15 cellular contexts compared by ENCODE assay signal in genomic region chr17:65799454-65799853, GRCh38.
DNase-seq lines count a peak whose midpoint lies in the region; ATAC-seq and TF ChIP-seq lines count a peak whose summit lies in the region.
"Had no signal": no experiment of that assay in that cellular context is flagged by ENCODE, and none has a peak within 500 bp of the region (broad histone marks: within the 10 kb centered on the region; RNA-seq: fewer than 3 reads in every experiment).

No MANE protein-coding gene starts in this region.

- H3K4me2 ChIP-seq in IMR-90 (ENCODE audit: low read depth, low read length) = no peak overlapping the region
- H3K4me2 ChIP-seq: GM23338 had no signal

- CTCF ChIA-PET in activated naive CD4-positive, alpha-beta T cell treated with anti-CD3 and anti-CD28 coated beads for 36 hours (lab: Charles Lee) = interaction anchor here (2.0 kb wide), 1 partner anchor 243 kb away, joined by 8 read pairs; no protein-coding TSS in a partner anchor
- CTCF ChIA-PET in IMR-90 (lab: Yijun Ruan, JAX) = interaction anchor here (0.7 kb wide), 1 partner anchor 763 kb away, joined by 3 read pairs; no protein-coding TSS in a partner anchor
- CTCF ChIA-PET in activated CD4-positive, alpha-beta memory T cell treated with anti-CD3 and anti-CD28 coated beads for 36 hours (lab: Charles Lee) = interaction anchor here (0.9 kb wide), 1 partner anchor 367 kb away, joined by 4 read pairs; no protein-coding TSS in a partner anchor

- H3K4me3 ChIP-seq in IMR-90 (ENCODE audit: insufficient read depth, low read depth, low read length) (no peak overlapping the region), upper lobe of right lung (no peak overlapping the region)
- H3K4me3 ChIP-seq: GM23338 had no signal

- no peak overlapping the region for H4K8ac ChIP-seq in IMR-90 (ENCODE audit: low read depth in 2 of 2, low read length in 2 of 2)

- ATAC-seq in IMR-90 (ENCODE audit: low read depth) (no peak), upper lobe of right lung (no peak)
- ATAC-seq in stimulated activated effector memory CD8-positive, alpha-beta T cell treated with anti-CD3 and anti-CD28 coated beads, Interleukin-12 subunit alpha, Interleukin-12 subunit beta, amount 100 ng/mL, for 72 hours = peak; percentile 86
- ATAC-seq in effector memory CD8-positive, alpha-beta T cell (replicated peaks) = no peak
- ATAC-seq: GM23338 had no signal

- H3K23ac ChIP-seq in IMR-90 (ENCODE audit: low read depth, low read length) = no peak overlapping the region

- no peak overlapping the region for H3K14ac ChIP-seq in IMR-90 (replicated peaks; ENCODE audit: low read depth, low read length)

- H3K4me3 Mint-ChIP-seq in activated naive CD4-positive, alpha-beta T cell treated with anti-CD3 and anti-CD28 coated beads for 36 hours = no peak overlapping the region
- no peak overlapping the region for H3K4me3 Mint-ChIP-seq in activated CD4-positive, alpha-beta memory T cell treated with anti-CD3 and anti-CD28 coated beads for 36 hours
- H3K4me3 Mint-ChIP-seq in stimulated activated effector memory CD8-positive, alpha-beta T cell treated with anti-CD3 and anti-CD28 coated beads, Interleukin-12 subunit alpha, Interleukin-12 subunit beta, amount 100 ng/mL, for 72 hours = no peak overlapping the region
- H3K4me3 Mint-ChIP-seq in effector memory CD8-positive, alpha-beta T cell = no peak overlapping the region
- H3K4me3 Mint-ChIP-seq: B cell; CD4-positive, alpha-beta T cell; GM23338; IgD-negative memory B cell had no signal

- H3K9me1 ChIP-seq in IMR-90 (ENCODE audit: insufficient read depth, low read length) = peaks cover 3% of the 10 kb centered on the region; the same call in 1 of the 2 replicates

- H3K27ac ChIP-seq in IMR-90 (ENCODE audit: insufficient read depth, low read length) = no peak overlapping the region
- no peak overlapping the region for H3K27ac ChIP-seq in upper lobe of right lung

- no TSS peak for BruUV-seq in IMR-90 (replicated peaks; lab: Mats Ljungman, UMichigan)

- H2BK120ac ChIP-seq in IMR-90 (ENCODE audit: low read depth, low read length) = no peak overlapping the region

- H2AK9ac ChIP-seq in IMR-90 (replicated peaks; ENCODE audit: low read depth, low read length, poor library complexity) = peak overlapping the region; percentile 1

- no peak overlapping the region for H3K18ac ChIP-seq in IMR-90 (ENCODE audit: low read depth, low read length)

- WGBS in IMR-90 (ENCODE audit: extremely low coverage in 2 of 2, insufficient read length in 1 of 2), 2 experiments = no CpG with 5 or more reads among the region's 1 CpG

- no peaks in the 10 kb centered on the region for H4K20me1 ChIP-seq in IMR-90 (ENCODE audit: insufficient read depth, low read length)

- H2AK5ac ChIP-seq in IMR-90 (ENCODE audit: low read depth, low read length) = no peak overlapping the region

- no peak for TF ChIP-seq POLR2A in IMR-90 (IDR thresholded peaks at IDR 0.05; ENCODE audit: low read depth, low read length)

- TF ChIP-seq CTCF in IMR-90 (conservative IDR thresholded peaks at IDR 0.05; ENCODE audit: low read depth, low read length) = no peak
- no peak for TF ChIP-seq CTCF in upper lobe of right lung (IDR thresholded peaks at IDR 0.05)

- no peak overlapping the region for H2BK5ac ChIP-seq in IMR-90 (ENCODE audit: low read depth, low read length, poor library complexity, severe bottlenecking)

- in situ Hi-C loops in IMR-90 (cut with MboI; ENCODE audit: low sequenced_read_pairs) = no loop called here

- dilution Hi-C loops in IMR-90 (cut with HindIII; ENCODE audit: low sequenced_read_pairs, unreplicated experiment) = no loop called here

- H3K9me3 Mint-ChIP-seq in activated naive CD4-positive, alpha-beta T cell treated with anti-CD3 and anti-CD28 coated beads for 36 hours = peaks cover 20% of the 10 kb centered on the region
- H3K9me3 Mint-ChIP-seq in activated CD4-positive, alpha-beta memory T cell treated with anti-CD3 and anti-CD28 coated beads for 36 hours = peaks cover 22% of the 10 kb centered on the region
- peaks cover 11% of the 10 kb centered on the region for H3K9me3 Mint-ChIP-seq in stimulated activated effector memory CD8-positive, alpha-beta T cell treated with anti-CD3 and anti-CD28 coated beads, Interleukin-12 subunit alpha, Interleukin-12 subunit beta, amount 100 ng/mL, for 72 hours
- H3K9me3 Mint-ChIP-seq in effector memory CD8-positive, alpha-beta T cell = peaks cover 4 to 10% of the 10 kb centered on the region in 2 donors

- peaks cover 26% of the 10 kb centered on the region for H3K4me1 Mint-ChIP-seq in activated naive CD4-positive, alpha-beta T cell treated with anti-CD3 and anti-CD28 coated beads for 36 hours (ENCODE audit: low read depth)
- H3K4me1 Mint-ChIP-seq in activated CD4-positive, alpha-beta memory T cell treated with anti-CD3 and anti-CD28 coated beads for 36 hours (ENCODE audit: low read depth) = peaks cover 26% of the 10 kb centered on the region
- peaks cover 6% of the 10 kb centered on the region for H3K4me1 Mint-ChIP-seq in stimulated activated effector memory CD8-positive, alpha-beta T cell treated with anti-CD3 and anti-CD28 coated beads, Interleukin-12 subunit alpha, Interleukin-12 subunit beta, amount 100 ng/mL, for 72 hours
- peaks cover 0 to 2% of the 10 kb centered on the region in 2 donors for H3K4me1 Mint-ChIP-seq in effector memory CD8-positive, alpha-beta T cell (ENCODE audit: low read depth in 2 of 2)
- H3K4me1 Mint-ChIP-seq: B cell, GM23338, IgD-negative memory B cell had no signal

- H3K27ac Mint-ChIP-seq in activated naive CD4-positive, alpha-beta T cell treated with anti-CD3 and anti-CD28 coated beads for 36 hours = peak overlapping the region; percentile 66
- H3K27ac Mint-ChIP-seq in activated CD4-positive, alpha-beta memory T cell treated with anti-CD3 and anti-CD28 coated beads for 36 hours = peak overlapping the region; percentile 82
- H3K27ac Mint-ChIP-seq in stimulated activated effector memory CD8-positive, alpha-beta T cell treated with anti-CD3 and anti-CD28 coated beads, Interleukin-12 subunit alpha, Interleukin-12 subunit beta, amount 100 ng/mL, for 72 hours = no peak overlapping the region
- no peak overlapping the region for H3K27ac Mint-ChIP-seq in effector memory CD8-positive, alpha-beta T cell
- H3K27ac Mint-ChIP-seq: B cell; CD4-positive, alpha-beta T cell; GM23338; IgD-negative memory B cell had no signal

- no peak overlapping the region for H4K91ac ChIP-seq in IMR-90 (ENCODE audit: insufficient read depth, low read depth, low read length)

- H3K4me1 ChIP-seq in IMR-90 (ENCODE audit: control insufficient read depth, insufficient read depth, low read length) (no peaks in the 10 kb centered on the region), upper lobe of right lung (no peaks in the 10 kb centered on the region)

- no peak overlapping the region for H2BK15ac ChIP-seq in IMR-90 (ENCODE audit: low read depth, low read length)

- no peak overlapping the region for H3K56ac ChIP-seq in IMR-90 (ENCODE audit: extremely low read depth, insufficient read depth, low read length)

- no peaks in the 10 kb centered on the region for H3K79me1 ChIP-seq in IMR-90 (ENCODE audit: low read depth in 1 of 2, low read length in 2 of 2)

- POLR2A ChIA-PET in IMR-90 (lab: Charles Lee; ENCODE audit: unreplicated experiment) = no interaction called here
- POLR2A ChIA-PET in activated CD4-positive, alpha-beta memory T cell treated with anti-CD3 and anti-CD28 coated beads for 36 hours (lab: Charles Lee) = no interaction called here

- peaks cover 1% of the 10 kb centered on the region for H3K36me3 Mint-ChIP-seq in activated naive CD4-positive, alpha-beta T cell treated with anti-CD3 and anti-CD28 coated beads for 36 hours (ENCODE audit: low read depth)
- peaks cover 3% of the 10 kb centered on the region for H3K36me3 Mint-ChIP-seq in activated CD4-positive, alpha-beta memory T cell treated with anti-CD3 and anti-CD28 coated beads for 36 hours
- no peaks in the 10 kb centered on the region for H3K36me3 Mint-ChIP-seq in stimulated activated effector memory CD8-positive, alpha-beta T cell treated with anti-CD3 and anti-CD28 coated beads, Interleukin-12 subunit alpha, Interleukin-12 subunit beta, amount 100 ng/mL, for 72 hours
- no peaks in the 10 kb centered on the region for H3K36me3 Mint-ChIP-seq in effector memory CD8-positive, alpha-beta T cell (ENCODE audit: insufficient read depth)
- H3K36me3 Mint-ChIP-seq: IgD-negative memory B cell had no signal

- H3K9ac ChIP-seq in IMR-90 (ENCODE audit: low read depth, low read length) = no peak overlapping the region

- no peak overlapping the region for H2AFZ ChIP-seq in IMR-90 (replicated peaks; ENCODE audit: low read length, poor library complexity)
- H2AFZ ChIP-seq: GM23338 had no signal

- H3K9me3 ChIP-seq in IMR-90 (ENCODE audit: control insufficient read depth, insufficient read depth, low read length) (peaks cover 11% of the 10 kb centered on the region), upper lobe of right lung (peaks cover 12% of the 10 kb centered on the region)

- intact Hi-C loops in activated naive CD4-positive, alpha-beta T cell treated with anti-CD3 and anti-CD28 coated beads for 36 hours (cut with micrococcal nuclease) = loop anchor here (1.0 to 2.0 kb wide), 3 partner anchors 142 to 571 kb away; no protein-coding TSS in a partner anchor
- intact Hi-C loops in IMR-90 (cut with micrococcal nuclease) = no loop called here
- intact Hi-C loops in activated CD4-positive, alpha-beta memory T cell treated with anti-CD3 and anti-CD28 coated beads for 36 hours (cut with micrococcal nuclease) = loop anchor here (1.0 to 10.0 kb wide), 4 partner anchors 239 to 505 kb away; partner anchors contain the start of gene AXIN2
- intact Hi-C loops in upper lobe of right lung (cut with DNase I) = loop anchor here (10.0 kb wide), 1 partner anchor 505 kb away; no protein-coding TSS in a partner anchor

- no peak overlapping the region for H3K4ac ChIP-seq in IMR-90 (ENCODE audit: low read depth, low read length)

- H3K27me3 ChIP-seq in IMR-90 (ENCODE audit: control insufficient read depth, insufficient read depth, low read length) (no peaks in the 10 kb centered on the region), upper lobe of right lung (no peaks in the 10 kb centered on the region)

- peak; percentile 26 for DNase-seq in activated naive CD4-positive, alpha-beta T cell treated with anti-CD3 and anti-CD28 coated beads for 36 hours
- DNase-seq in activated naive CD4-positive, alpha-beta T cell treated with anti-CD3 and anti-CD28 coated beads, Interleukin-2, amount 50 U/mL, for 16 hours = no peak
- no peak for DNase-seq in IMR-90
- peak; percentile 43 for DNase-seq in activated CD4-positive, alpha-beta memory T cell treated with anti-CD3 and anti-CD28 coated beads for 36 hours
- DNase-seq in stimulated activated effector memory CD8-positive, alpha-beta T cell treated with anti-CD3 and anti-CD28 coated beads, Interleukin-12 subunit alpha, Interleukin-12 subunit beta, amount 100 ng/mL, for 72 hours (ENCODE audit: low spot score in 2 of 2) = peak in 1 of 2 donors; percentile 54
- no peak for DNase-seq in effector memory CD8-positive, alpha-beta T cell
- DNase-seq in upper lobe of right lung = no peak
- DNase-seq: Calu3; CD4-positive, alpha-beta T cell; NCI-H1417; NCI-H2029; NCI-H510A had no signal

- H4K5ac ChIP-seq in IMR-90 (ENCODE audit: low read depth, low read length) = no peak overlapping the region

- H3K36me3 ChIP-seq in IMR-90 (ENCODE audit: control insufficient read depth, insufficient read depth, low read length) = no peaks in the 10 kb centered on the region
- no peaks in the 10 kb centered on the region for H3K36me3 ChIP-seq in upper lobe of right lung

- H2BK20ac ChIP-seq in IMR-90 (ENCODE audit: low read depth, low read length) = no peak overlapping the region

- no peak for TF ChIP-seq RAD21 in IMR-90 (IDR thresholded peaks at IDR 0.05; ENCODE audit: low read length)

- peaks cover under 1% of the 10 kb centered on the region for H3K27me3 Mint-ChIP-seq in activated naive CD4-positive, alpha-beta T cell treated with anti-CD3 and anti-CD28 coated beads for 36 hours (ENCODE audit: low read depth)
- H3K27me3 Mint-ChIP-seq in activated CD4-positive, alpha-beta memory T cell treated with anti-CD3 and anti-CD28 coated beads for 36 hours = no peaks in the 10 kb centered on the region
- peaks cover 6 to 14% of the 10 kb centered on the region in 2 donors for H3K27me3 Mint-ChIP-seq in effector memory CD8-positive, alpha-beta T cell
- H3K27me3 Mint-ChIP-seq: B cell; CD4-positive, alpha-beta T cell had no signal

Comparison
In these comparisons a context has a peak if more than half of its experiments do, and no peak if none do; other contexts are left out.
1. DNase-seq: peak in activated naive CD4-positive, alpha-beta T cell treated with anti-CD3 and anti-CD28 coated beads for 36 hours (single experiment) and activated CD4-positive, alpha-beta memory T cell treated with anti-CD3 and anti-CD28 coated beads for 36 hours (single experiment); none in activated naive CD4-positive, alpha-beta T cell treated with anti-CD3 and anti-CD28 coated beads, Interleukin-2, amount 50 U/mL, for 16 hours (single experiment), IMR-90 (single experiment), effector memory CD8-positive, alpha-beta T cell (0 of 3) and upper lobe of right lung (single experiment).
2. H3K27ac Mint-ChIP-seq: peak in activated naive CD4-positive, alpha-beta T cell treated with anti-CD3 and anti-CD28 coated beads for 36 hours (single experiment) and activated CD4-positive, alpha-beta memory T cell treated with anti-CD3 and anti-CD28 coated beads for 36 hours (single experiment); none in stimulated activated effector memory CD8-positive, alpha-beta T cell treated with anti-CD3 and anti-CD28 coated beads, Interleukin-12 subunit alpha, Interleukin-12 subunit beta, amount 100 ng/mL, for 72 hours (single experiment) and effector memory CD8-positive, alpha-beta T cell (0 of 2).